Comparison of ENCODE assay signal across 32 cellular contexts in genomic region chr11:8230178-8230859, GRCh38. TPM values are rescaled to one million over a fixed set of nuclear protein-coding genes. Genes with fewer than 3 reads are reported as not detected.
DNase-seq lines count a peak whose midpoint lies in the region; ATAC-seq and TF ChIP-seq lines count a peak whose summit lies in the region.
"Had no signal": no experiment of that assay in that cellular context is flagged by ENCODE, and none has a peak within 500 bp of the region (broad histone marks: within the 10 kb centered on the region; RNA-seq: fewer than 3 reads in every experiment).

No MANE protein-coding gene starts in this region.

- H3K27ac ChIP-seq in VCaP = peak overlapping the region; percentile 20
- H3K27ac ChIP-seq: gastrocnemius medialis, ovary, SJSA1 had no signal

- H3K4me3 Mint-ChIP-seq in activated naive CD4-positive, alpha-beta T cell treated with anti-CD3 and anti-CD28 coated beads, Interleukin-2, amount 10 ng/mL, durations not matched to agents 7 days and 5 days = no peak overlapping the region
- H3K4me3 Mint-ChIP-seq in glutamatergic neuron (ENCODE audit: unreplicated experiment) = no peak overlapping the region
- H3K4me3 Mint-ChIP-seq in Calu3 (ENCODE audit: low read depth, unreplicated experiment) = no peak overlapping the region
- H3K4me3 Mint-ChIP-seq: activated CD4-positive, alpha-beta T cell treated with anti-CD3 and anti-CD28 coated beads, Interleukin-2, amount 10 ng/mL, durations not matched to agents 24 days and 14 days; activated naive CD8-positive, alpha-beta T cell treated with anti-CD3 and anti-CD28 coated beads, Interleukin-2, amount 10 ng/mL, durations not matched to agents 7 days and 5 days; natural killer cell treated with Interleukin-12 subunit alpha and Interleukin-12 subunit beta and Interleukin-15 and Interleukin-18, amount 100 ng/mL, for 72 hours; stimulated activated naive B cell treated with anti-CD40 and anti-IgM and Interleukin-4, amounts not matched to agents 10 μg/mL and 1 μg/mL and 100 μg/mL, for 72 hours; WTC11 had no signal

- peaks cover 15% of the 10 kb centered on the region for H3K27me3 Mint-ChIP-seq in activated naive CD4-positive, alpha-beta T cell treated with anti-CD3 and anti-CD28 coated beads, Interleukin-2, amount 10 ng/mL, durations not matched to agents 7 days and 5 days
- H3K27me3 Mint-ChIP-seq in glutamatergic neuron (ENCODE audit: unreplicated experiment) (peaks cover 2% of the 10 kb centered on the region), Calu3 (ENCODE audit: unreplicated experiment) (peaks cover 71% of the 10 kb centered on the region)
- H3K27me3 Mint-ChIP-seq: activated CD4-positive, alpha-beta T cell treated with anti-CD3 and anti-CD28 coated beads, Interleukin-2, amount 10 ng/mL, durations not matched to agents 24 days and 14 days had no signal

- peak overlapping the region; percentile 62 for H3K27ac Mint-ChIP-seq in activated naive CD4-positive, alpha-beta T cell treated with anti-CD3 and anti-CD28 coated beads, Interleukin-2, amount 10 ng/mL, durations not matched to agents 7 days and 5 days
- H3K27ac Mint-ChIP-seq in glutamatergic neuron (ENCODE audit: unreplicated experiment) (no peak overlapping the region), Calu3 (ENCODE audit: unreplicated experiment) (no peak overlapping the region)
- H3K27ac Mint-ChIP-seq: activated CD4-positive, alpha-beta T cell treated with anti-CD3 and anti-CD28 coated beads, Interleukin-2, amount 10 ng/mL, durations not matched to agents 24 days and 14 days; activated naive CD8-positive, alpha-beta T cell treated with anti-CD3 and anti-CD28 coated beads, Interleukin-2, amount 10 ng/mL, durations not matched to agents 7 days and 5 days; natural killer cell treated with Interleukin-12 subunit alpha and Interleukin-12 subunit beta and Interleukin-15 and Interleukin-18, amount 100 ng/mL, for 72 hours; stimulated activated naive B cell treated with anti-CD40 and anti-IgM and Interleukin-4, amounts not matched to agents 10 μg/mL and 1 μg/mL and 100 μg/mL, for 72 hours; WTC11 had no signal

- CTCF ChIA-PET in activated naive CD4-positive, alpha-beta T cell treated with anti-CD3 and anti-CD28 coated beads, Interleukin-2, amount 10 ng/mL, durations not matched to agents 7 days and 5 days (lab: Charles Lee) = interaction anchor here (0.7 to 5.0 kb wide), 2 partner anchors 33 to 89 kb away, joined by 3 to 29 read pairs; partner anchors contain the start of gene LMO1
- CTCF ChIA-PET in Calu3 (lab: Charles Lee) = no interaction called here

- H3K36me3 Mint-ChIP-seq in activated naive CD4-positive, alpha-beta T cell treated with anti-CD3 and anti-CD28 coated beads, Interleukin-2, amount 10 ng/mL, durations not matched to agents 7 days and 5 days = no peaks in the 10 kb centered on the region
- H3K36me3 Mint-ChIP-seq in glutamatergic neuron (ENCODE audit: unreplicated experiment) = no peaks in the 10 kb centered on the region
- no peaks in the 10 kb centered on the region for H3K36me3 Mint-ChIP-seq in Calu3 (ENCODE audit: insufficient read depth, unreplicated experiment)
- H3K36me3 Mint-ChIP-seq: activated naive CD8-positive, alpha-beta T cell treated with anti-CD3 and anti-CD28 coated beads, Interleukin-2, amount 10 ng/mL, durations not matched to agents 7 days and 5 days; natural killer cell treated with Interleukin-12 subunit alpha and Interleukin-12 subunit beta and Interleukin-15 and Interleukin-18, amount 100 ng/mL, for 72 hours; stimulated activated naive B cell treated with anti-CD40 and anti-IgM and Interleukin-4, amounts not matched to agents 10 μg/mL and 1 μg/mL and 100 μg/mL, for 72 hours; WTC11 had no signal

- intact Hi-C loops in Calu3 (cut with micrococcal nuclease; ENCODE audit: unreplicated experiment) = no loop called here

- no peak for DNase-seq in activated naive CD4-positive, alpha-beta T cell treated with anti-CD3 and anti-CD28 coated beads, Interleukin-2, amount 10 ng/mL, durations not matched to agents 7 days and 5 days
- DNase-seq in activated naive CD4-positive, alpha-beta T cell treated with Interleukin-2 at 50 U/mL for 16 hours = no peak
- DNase-seq in glutamatergic neuron = peak; percentile 7
- DNase-seq in Calu3 = no peak
- DNase-seq in HUDEP-2 (lab: John Stamatoyannopoulos, UW; ENCODE audit: unreplicated experiment in 76 of 76) = no peak
- DNase-seq in nucleus accumbens (lab: John Stamatoyannopoulos, UW) = no peak
- DNase-seq: activated CD4-positive, alpha-beta T cell treated with anti-CD3 and anti-CD28 coated beads, Interleukin-2, amount 10 ng/mL, durations not matched to agents 24 days and 14 days; activated naive CD8-positive, alpha-beta T cell treated with anti-CD3 and anti-CD28 coated beads, Interleukin-2, amount 10 ng/mL, durations not matched to agents 7 days and 5 days; central memory CD4-positive, alpha-beta T cell; dermis blood vessel endothelial cell; EL; gastrocnemius medialis; IMR-90; kidney glomerular epithelial cell; NCI-H2107; NCI-H82; ovary; retina; stimulated activated naive B cell treated with anti-CD40 and anti-IgM and Interleukin-4, amounts not matched to agents 10 μg/mL and 1 μg/mL and 100 μg/mL, for 72 hours; T1000 had no signal

- peaks cover 7% of the 10 kb centered on the region for H3K4me1 Mint-ChIP-seq in activated naive CD4-positive, alpha-beta T cell treated with anti-CD3 and anti-CD28 coated beads, Interleukin-2, amount 10 ng/mL, durations not matched to agents 7 days and 5 days
- H3K4me1 Mint-ChIP-seq in glutamatergic neuron (ENCODE audit: low read depth, unreplicated experiment) = peaks cover 19% of the 10 kb centered on the region
- peaks cover 8% of the 10 kb centered on the region for H3K4me1 Mint-ChIP-seq in Calu3 (ENCODE audit: low read depth, unreplicated experiment)
- H3K4me1 Mint-ChIP-seq: activated CD4-positive, alpha-beta T cell treated with anti-CD3 and anti-CD28 coated beads, Interleukin-2, amount 10 ng/mL, durations not matched to agents 24 days and 14 days had no signal

- BruUV-seq in Calu3 (replicated peaks; lab: Mats Ljungman, UMichigan) = no TSS peak

- no peak for ATAC-seq in HG02852 (IDR thresholded peaks at IDR 0.05; ENCODE audit: unreplicated experiment)
- ATAC-seq: gastrocnemius medialis; GM12878; HCT116; natural killer cell treated with Interleukin-12 subunit alpha and Interleukin-12 subunit beta and Interleukin-15 and Interleukin-18, amount 100 ng/mL, for 72 hours; stimulated activated naive B cell treated with anti-CD40 and anti-IgM and Interleukin-4, amounts not matched to agents 10 μg/mL and 1 μg/mL and 100 μg/mL, for 72 hours; WTC11 had no signal

- TF ChIP-seq CTCF in VCaP (conservative IDR thresholded peaks at IDR 0.05) (no peak), glutamatergic neuron (IDR thresholded peaks at IDR 0.05; ENCODE audit: partially characterized antibody, unreplicated experiment) (no peak), Calu3 (IDR thresholded peaks at IDR 0.05; ENCODE audit: unreplicated experiment) (no peak)

- H3K9me3 Mint-ChIP-seq in activated naive CD4-positive, alpha-beta T cell treated with anti-CD3 and anti-CD28 coated beads, Interleukin-2, amount 10 ng/mL, durations not matched to agents 7 days and 5 days = no peaks in the 10 kb centered on the region
- peaks cover 2% of the 10 kb centered on the region for H3K9me3 Mint-ChIP-seq in glutamatergic neuron (ENCODE audit: unreplicated experiment)
- H3K9me3 Mint-ChIP-seq in Calu3 (ENCODE audit: low read depth, unreplicated experiment) = no peaks in the 10 kb centered on the region
- H3K9me3 Mint-ChIP-seq: activated CD4-positive, alpha-beta T cell treated with anti-CD3 and anti-CD28 coated beads, Interleukin-2, amount 10 ng/mL, durations not matched to agents 24 days and 14 days; activated naive CD8-positive, alpha-beta T cell treated with anti-CD3 and anti-CD28 coated beads, Interleukin-2, amount 10 ng/mL, durations not matched to agents 7 days and 5 days; natural killer cell treated with Interleukin-12 subunit alpha and Interleukin-12 subunit beta and Interleukin-15 and Interleukin-18, amount 100 ng/mL, for 72 hours; stimulated activated naive B cell treated with anti-CD40 and anti-IgM and Interleukin-4, amounts not matched to agents 10 μg/mL and 1 μg/mL and 100 μg/mL, for 72 hours; WTC11 had no signal

RNA-seq across cellular contexts. Expression of gene LMO1, which starts 33.4 kb away (rescaled TPM):
- total RNA-seq in glutamatergic neuron (ENCODE audit: unreplicated experiment) (5.7 TPM), Calu3 (2022) (not detected in 2 replicates)
- total RNA-seq: activated CD4-positive, alpha-beta T cell treated with anti-CD3 and anti-CD28 coated beads, Interleukin-2, amount 10 ng/mL, durations not matched to agents 24 days and 14 days; activated CD8-positive, alpha-beta memory T cell treated with anti-CD3 and anti-CD28 coated beads for 36 hours; activated naive CD8-positive, alpha-beta T cell treated with anti-CD3 and anti-CD28 coated beads, Interleukin-2, amount 10 ng/mL, durations not matched to agents 7 days and 5 days; dermis blood vessel endothelial cell; GM12878; IMR-90; lung microvascular endothelial cell; mucosa of gallbladder; natural killer cell treated with Interleukin-12 subunit alpha and Interleukin-12 subunit beta and Interleukin-15 and Interleukin-18, amount 100 ng/mL, for 72 hours; RPMI7951; SJSA1; ureter had no signal
